Comparison of ENCODE assay signal across 8 cellular contexts in genomic region chr2:88350641-88351601, GRCh38.
DNase-seq lines count a peak whose midpoint lies in the region; ATAC-seq, FAIRE-seq and TF ChIP-seq lines count a peak whose summit lies in the region.

No MANE protein-coding gene starts in this region.

- BruUV-seq in mammary epithelial cell (replicated peaks; lab: Mats Ljungman, UMichigan) = no TSS peak

- H3K4me3 ChIP-seq in HL-60 (replicated peaks; ENCODE audit: insufficient read depth, low read length) (no peak overlapping the region), mammary epithelial cell (replicated peaks in 1 of 3; ENCODE audit: insufficient read depth in 1 of 3, low read depth in 2 of 3, low read length in 3 of 3) (peak overlapping the region; percentile 25 to 48 (median 39)), kidney (ENCODE audit: low read length in 2 of 2) (peak overlapping the region in 1 of 2 donors; percentile 25)

- no peak overlapping the region for H3K27ac ChIP-seq in HL-60 (replicated peaks)
- no peak overlapping the region for H3K27ac ChIP-seq in mammary epithelial cell (ENCODE audit: insufficient read depth, low read depth, low read length)
- no peak overlapping the region for H3K27ac ChIP-seq in kidney (ENCODE audit: low read depth in 2 of 2, low read length in 2 of 2)

- no peaks in the 10 kb centered on the region for H3K79me2 ChIP-seq in mammary epithelial cell (ENCODE audit: insufficient read depth, low read length)

- peak overlapping the region; percentile 99 for H3K4me2 ChIP-seq in mammary epithelial cell (ENCODE audit: insufficient read depth, low read depth, low read length)

- peaks cover 9% of the 10 kb centered on the region for H3K4me1 ChIP-seq in mammary epithelial cell (ENCODE audit: insufficient read depth, low read length)
- H3K4me1 ChIP-seq in kidney (ENCODE audit: control insufficient read depth in 1 of 2, insufficient read depth in 1 of 2, low read depth in 1 of 2, low read length in 2 of 2) = peaks cover 0 to 2% of the 10 kb centered on the region in 2 donors

- ATAC-seq in GM21576 (IDR thresholded peaks at IDR 0.05; ENCODE audit: unreplicated experiment) (no peak), GM21423 (IDR thresholded peaks at IDR 0.05; ENCODE audit: unreplicated experiment) (no peak)

- no peaks in the 10 kb centered on the region for H3K27me3 ChIP-seq in HL-60 (ENCODE audit: insufficient read depth, poor library complexity, severe bottlenecking)
- no peaks in the 10 kb centered on the region for H3K27me3 ChIP-seq in mammary epithelial cell (ENCODE audit: insufficient read depth, low read length)

- in situ Hi-C loops in mammary epithelial cell (cut with MboI; ENCODE audit: low sequenced_read_pairs in 2 of 2) = no loop called here

- H3K9me3 ChIP-seq in mammary epithelial cell (replicated peaks; ENCODE audit: insufficient read depth, low read length) (no peaks in the 10 kb centered on the region), kidney (ENCODE audit: control insufficient read depth in 1 of 2, low read length in 2 of 2) (no peaks in the 10 kb centered on the region)

- intact Hi-C loops in mammary epithelial cell (cut with micrococcal nuclease) (loop anchor here (1.0 to 5.0 kb wide), 4 partner anchors 102 to 321 kb away; partner anchors contain the start of gene FOXI3), kidney (cut with DNase I) (no loop called here)

- no peaks in the 10 kb centered on the region for H4K20me1 ChIP-seq in mammary epithelial cell (ENCODE audit: insufficient read depth, low read length)

- H3K36me3 ChIP-seq in mammary epithelial cell (ENCODE audit: insufficient read depth, low read length) = no peaks in the 10 kb centered on the region
- H3K36me3 ChIP-seq in kidney (ENCODE audit: control insufficient read depth in 1 of 2, insufficient read depth in 2 of 2, low read length in 2 of 2) = no peaks in the 10 kb centered on the region

- FAIRE-seq in kidney (lab: Jason Lieb, UNC) = no peak

- 9% methylated on average over 24 of the region's 46 CpGs for whole genome bisulfite sequencing in mammary epithelial cell (ENCODE audit: low coverage, missing lambda C conversion rate)

- CTCF ChIA-PET in mammary epithelial cell (lab: Charles Lee; ENCODE audit: low non-redundant PET) = interaction anchor here (0.5 kb wide), 1 partner anchor 139 kb away, joined by 3 read pairs; no protein-coding TSS in a partner anchor

- dilution Hi-C loops in mammary epithelial cell (cut with HindIII; ENCODE audit: low sequenced_read_pairs) = no loop called here

- TF ChIP-seq CTCF in GM12874 (IDR thresholded peaks at IDR 0.05; ENCODE audit: insufficient read depth, low read depth, low read length) (peak; percentile 82), HL-60 (IDR thresholded peaks at IDR 0.05; ENCODE audit: insufficient read depth, low read length) (peak; percentile 63), mammary epithelial cell (conservative IDR thresholded peaks at IDR 0.05 in 1 of 2, IDR thresholded peaks at IDR 0.05 in 1 of 2; ENCODE audit: extremely low read depth in 1 of 2, insufficient read depth in 1 of 2, low read depth in 1 of 2, low read length in 2 of 2) (peak; percentile 78 to 90), kidney (IDR thresholded peaks at IDR 0.05; ENCODE audit: borderline replicate concordance, extremely low read depth, insufficient read depth) (peak; percentile 32)

- H3K9ac ChIP-seq in mammary epithelial cell (ENCODE audit: insufficient read depth, low read length) = no peak overlapping the region
- no peak overlapping the region for H3K9ac ChIP-seq in kidney (ENCODE audit: low read length in 2 of 2)

- peak in 1 of 2 experiments; percentile 36 for DNase-seq in HL-60 (ENCODE audit: low read depth in 1 of 2, low spot score in 1 of 2)
- peak; percentile 36 for DNase-seq in UCSD-AML1 (lab: John Stamatoyannopoulos, UW; ENCODE audit: unreplicated experiment)
- peak; percentile 47 for DNase-seq in mammary epithelial cell
- DNase-seq in kidney = peak; percentile 78
- DNase-seq in stimulated activated CD4-positive, alpha-beta T cell treated with anti-CD3 and anti-CD28 coated beads, Interleukin-2, amount 100 ng/mL, for 4 hours (ENCODE audit: low read depth) = peak; percentile 49

- peak overlapping the region; percentile 95 for H2AFZ ChIP-seq in mammary epithelial cell (ENCODE audit: low read depth, low read length)

Comparison
In these comparisons a context has a peak if more than half of its experiments do, and no peak if none do; other contexts are left out.
1. CTCF ChIP-seq: peak in every context shown above with its lines; median percentile 84 in mammary epithelial cell; 82 in GM12874; 63 in HL-60; 32 in kidney.